ENCODE assay signal across 18 cellular contexts in genomic region chr14:61573321-61573720, GRCh38.
A peak's percentile ranks its signal among the peaks of the same experiment; 100 is the strongest.
DNase-seq lines count a peak whose midpoint lies in the region; ATAC-seq and TF ChIP-seq lines count a peak whose summit lies in the region.
"Had no signal": no experiment of that assay in that cellular context is flagged by ENCODE, and none has a peak within 500 bp of the region (broad histone marks: within the 10 kb centered on the region; RNA-seq: fewer than 3 reads in every experiment).

No MANE protein-coding gene starts in this region.

- H4K20me1 ChIP-seq in osteoblast (ENCODE audit: insufficient read depth, low read length), result no peaks in the 10 kb centered on the region

- no peaks in the 10 kb centered on the region for H3K36me3 Mint-ChIP-seq in CD4-positive, alpha-beta T cell (ENCODE audit: low read depth)

- POLR2A ChIA-PET in CD4-positive, alpha-beta T cell (lab: Charles Lee), result interaction anchor here (1.1 kb wide), 1 partner anchor 17 kb away, joined by 3 read pairs; no protein-coding TSS in a partner anchor

- no peak for TF ChIP-seq CTCF in CD4-positive, alpha-beta T cell (IDR thresholded peaks at IDR 0.05)
- TF ChIP-seq CTCF in osteoblast (IDR thresholded peaks at IDR 0.05; ENCODE audit: extremely low read depth, low read depth, low read length), result no peak

- peaks cover 80% of the 10 kb centered on the region for H3K4me1 Mint-ChIP-seq in CD4-positive, alpha-beta T cell (ENCODE audit: low read depth)

- CTCF ChIA-PET in CD4-positive, alpha-beta T cell (lab: Charles Lee), result interaction anchor here (1.1 kb wide), 1 partner anchor 10 kb away, joined by 3 read pairs; no protein-coding TSS in a partner anchor

- peak overlapping the region; percentile 78 for H3K4me2 ChIP-seq in osteoblast (ENCODE audit: insufficient read depth, low read length)

- peaks cover 34% of the 10 kb centered on the region for H3K79me2 ChIP-seq in osteoblast (ENCODE audit: insufficient read depth, low read length)

- H3K4me1 ChIP-seq in osteoblast (ENCODE audit: insufficient read depth, low read length), result peaks cover 84% of the 10 kb centered on the region

- peak overlapping the region; percentile 22 for H3K27ac Mint-ChIP-seq in CD4-positive, alpha-beta T cell
- H3K27ac Mint-ChIP-seq: activated CD8-positive, alpha-beta T cell treated with anti-CD3 and anti-CD28 coated beads for 36 hours had no signal

- no peaks in the 10 kb centered on the region for H3K9me3 ChIP-seq in CD4-positive, alpha-beta T cell (ENCODE audit: control insufficient read depth, low read length)
- H3K9me3 ChIP-seq in osteoblast (ENCODE audit: low read depth, low read length), result no peaks in the 10 kb centered on the region
- H3K9me3 ChIP-seq: gastrocnemius medialis had no signal

- intact Hi-C loops in CD4-positive, alpha-beta T cell (cut with DNase I, micrococcal nuclease), result loop anchor here (5.0 kb wide), 2 partner anchors 96 to 124 kb away; partner anchors contain the start of gene HIF1A (in 1 of the 2)

- H3K9me3 Mint-ChIP-seq in CD4-positive, alpha-beta T cell, result no peaks in the 10 kb centered on the region
- H3K9me3 Mint-ChIP-seq: activated CD8-positive, alpha-beta T cell treated with anti-CD3 and anti-CD28 coated beads for 36 hours; stimulated activated naive CD8-positive, alpha-beta T cell treated with anti-CD3 and anti-CD28 coated beads, Interleukin-15, amount 100 ng/mL, for 72 hours had no signal

- H3K27ac ChIP-seq in CD4-positive, alpha-beta T cell (ENCODE audit: low read depth, low read length), result no peak overlapping the region
- H3K27ac ChIP-seq in epithelial cell of prostate (peak overlapping the region; percentile 67), osteoblast (ENCODE audit: low read depth, low read length) (peak overlapping the region; percentile 97)
- H3K27ac ChIP-seq: gastrocnemius medialis had no signal

- no peak for ATAC-seq in CD4-positive, alpha-beta T cell (ENCODE audit: poor library complexity)
- no peak for ATAC-seq in GM21528 (IDR thresholded peaks at IDR 0.05; ENCODE audit: low FRiP score, unreplicated experiment)
- ATAC-seq: activated CD8-positive, alpha-beta T cell treated with anti-CD3 and anti-CD28 coated beads for 36 hours; gastrocnemius medialis; HepG2; stimulated activated naive CD8-positive, alpha-beta T cell treated with anti-CD3 and anti-CD28 coated beads, Interleukin-15, amount 100 ng/mL, for 72 hours had no signal

- H3K27me3 Mint-ChIP-seq in CD4-positive, alpha-beta T cell, result no peaks in the 10 kb centered on the region
- H3K27me3 Mint-ChIP-seq: activated CD8-positive, alpha-beta T cell treated with anti-CD3 and anti-CD28 coated beads for 36 hours; stimulated activated naive CD8-positive, alpha-beta T cell treated with anti-CD3 and anti-CD28 coated beads, Interleukin-15, amount 100 ng/mL, for 72 hours had no signal

- H3K36me3 ChIP-seq in osteoblast (ENCODE audit: insufficient read depth, low read length), result no peaks in the 10 kb centered on the region
- H3K36me3 ChIP-seq: gastrocnemius medialis had no signal

- H3K4me3 Mint-ChIP-seq in CD4-positive, alpha-beta T cell, result no peak overlapping the region
- H3K4me3 Mint-ChIP-seq: activated CD8-positive, alpha-beta T cell treated with anti-CD3 and anti-CD28 coated beads for 36 hours; CD14-positive monocyte had no signal

- H2AFZ ChIP-seq in osteoblast (ENCODE audit: low read length), result no peak overlapping the region

- peak overlapping the region; percentile 38 for H3K4me3 ChIP-seq in osteoblast (ENCODE audit: insufficient read depth, low read length)
- H3K4me3 ChIP-seq: gastrocnemius medialis, lung had no signal

- no peak for DNase-seq in CD4-positive, alpha-beta T cell
- peak; percentile 59 for DNase-seq in M059J (ENCODE audit: low read depth)
- DNase-seq in epithelial cell of prostate (ENCODE audit: low read depth, low spot score), result no peak
- DNase-seq in osteoblast (ENCODE audit: insufficient read length, low spot score, missing footprints), result peak; percentile 73
- no peak for DNase-seq in SIG-M5 treated with dmso at 0.1 percent for 504 hours (lab: John Stamatoyannopoulos, UW; ENCODE audit: unreplicated experiment)
- DNase-seq in NCI-H2171 (lab: John Stamatoyannopoulos, UW), result no peak
- DNase-seq in SKM-1 (lab: John Stamatoyannopoulos, UW; ENCODE audit: unreplicated experiment), result no peak
- DNase-seq: activated CD8-positive, alpha-beta T cell treated with anti-CD3 and anti-CD28 coated beads for 36 hours; DMS79 treated with DMSO at 0.1 percent for 48 hours; effector CD4-positive, alpha-beta T cell; gastrocnemius medialis; NCI-H1092; SHP77; stimulated activated naive CD8-positive, alpha-beta T cell treated with anti-CD3 and anti-CD28 coated beads, Interleukin-15, amount 100 ng/mL, for 72 hours had no signal

- H3K27me3 ChIP-seq in CD4-positive, alpha-beta T cell (ENCODE audit: control insufficient read depth, insufficient read depth, low read length), result no peaks in the 10 kb centered on the region
- H3K27me3 ChIP-seq in osteoblast (ENCODE audit: insufficient read depth, low read length), result no peaks in the 10 kb centered on the region
- H3K27me3 ChIP-seq: gastrocnemius medialis had no signal

Comparison
In these comparisons a context has a peak if more than half of its experiments do, and no peak if none do; other contexts are left out.
1. DNase-seq: peak in M059J (single experiment) and osteoblast (single experiment); none in CD4-positive, alpha-beta T cell (0 of 10), epithelial cell of prostate (single experiment), SIG-M5 treated with dmso at 0.1 percent for 504 hours (single experiment), NCI-H2171 (single experiment) and SKM-1 (single experiment).